8 cellular contexts compared by ENCODE assay signal in genomic region chr22:30591588-30592359, GRCh38. TPM values are rescaled to one million over a fixed set of nuclear protein-coding genes. Genes with fewer than 3 reads are reported as not detected.
DNase-seq lines count a peak whose midpoint lies in the region; ATAC-seq and TF ChIP-seq lines count a peak whose summit lies in the region.

TSS of gene PES1 (minus strand) at chr22:30591910. CDS start at chr22:30591833, 77 bp downstream.

- H3K9me3 Mint-ChIP-seq in CD14-positive monocyte: no peaks in the 10 kb centered on the region

- ATAC-seq in GM19395 (IDR thresholded peaks at IDR 0.05; ENCODE audit: unreplicated experiment) (peak; percentile 95), HG03558 (IDR thresholded peaks at IDR 0.05; ENCODE audit: extremely low read depth, unreplicated experiment) (peak; percentile 89), left lobe of liver (peak; percentile 98)

- H3K27ac Mint-ChIP-seq in CD14-positive monocyte: no peak within 1 kb of the TSS

- intact Hi-C loops in CD14-positive monocyte (cut with micrococcal nuclease): loop anchor here (1.0 to 10.0 kb wide), 3 partner anchors 16 to 147 kb away; partner anchors contain the start of genes DUSP18 (in 1 of the 2) and TCN2 (in 1 of the 2)

- DNase-seq in CD14-positive monocyte (ENCODE audit: low spot score) (peak; percentile 97), NCI-H748 treated with DMSO at 0.1 percent for 48 hours (lab: John Stamatoyannopoulos, UW) (peak; percentile 95), dermis blood vessel endothelial cell (peak; percentile 100), left lobe of liver (ENCODE audit: low spot score) (peak; percentile 95)
- DNase-seq in activated CD4-positive, alpha-beta T cell treated with anti-CD3 and anti-CD28 coated beads, Interleukin-2, amount 50 U/mL, for 24 hours (ENCODE audit: low read depth in 1 of 2, low spot score in 1 of 2): peak; percentile 85 to 95
- DNase-seq in stimulated activated CD4-positive, alpha-beta T cell treated with anti-CD3 and anti-CD28 coated beads, Interleukin-2, amount 100 ng/mL, for 4 hours (ENCODE audit: low read depth): peak; percentile 94

- H3K36me3 Mint-ChIP-seq in CD14-positive monocyte: peaks cover 27 to 30% of the 10 kb centered on the region in 2 donors

- no peak within 1 kb of the TSS for H3K4me3 Mint-ChIP-seq in CD14-positive monocyte

- peaks cover 5% of the 10 kb centered on the region for H3K4me1 Mint-ChIP-seq in CD14-positive monocyte

- H3K27me3 Mint-ChIP-seq in CD14-positive monocyte (ENCODE audit: low read depth in 3 of 3): peaks cover 7 to 9% (median 8%) of the 10 kb centered on the region in 3 donors

- TF ChIP-seq CTCF in CD14-positive monocyte (IDR thresholded peaks at IDR 0.05): no peak

RNA-seq across cellular contexts. Expression of gene PES1, which starts in this region (rescaled TPM):
- 10 to 100 TPM; 32.2 to 36.6 TPM for polyA plus RNA-seq in CD14-positive monocyte
- total RNA-seq in dermis blood vessel endothelial cell: 67.2 and 98.6 TPM in 2 replicates
- 22.4 TPM for total RNA-seq in left lobe of liver

Comparison
In these comparisons a context has a peak if more than half of its experiments do, and no peak if none do; other contexts are left out.
1. Peak in every context shown above with its lines: DNase-seq and ATAC-seq.